8 cellular contexts compared by ENCODE assay signal in the genomic region with DNA sequence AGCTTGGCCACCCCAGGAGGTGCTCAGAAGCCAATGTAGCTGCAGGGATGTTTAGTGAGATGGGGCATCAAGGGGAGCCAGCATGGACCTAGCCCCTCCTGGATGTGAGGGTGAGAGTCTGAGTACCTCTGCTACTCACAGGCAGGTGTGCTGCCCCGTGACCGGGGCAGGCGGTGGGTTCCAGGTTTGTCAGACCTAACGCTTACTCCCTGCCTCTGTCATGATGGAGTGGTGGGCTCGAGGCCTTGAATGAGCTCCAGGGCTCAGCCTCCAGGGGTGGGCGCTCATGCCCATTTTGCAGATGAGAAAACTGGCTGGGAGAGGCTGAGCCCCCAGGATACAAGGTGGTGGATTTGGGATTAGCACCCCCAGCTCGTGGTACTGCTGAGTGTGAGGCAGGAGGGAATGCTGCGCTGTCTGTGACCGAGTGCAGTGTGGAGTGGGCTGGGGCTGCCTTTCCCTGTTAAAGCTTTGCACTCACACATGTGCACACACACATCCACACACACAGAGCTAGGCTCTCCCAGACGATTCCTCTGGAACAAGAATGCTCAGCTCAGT. TPM values are rescaled to one million over a fixed set of nuclear protein-coding genes. Genes with fewer than 3 reads are reported as not detected.
DNase-seq lines count a peak whose midpoint lies in the region; ATAC-seq and TF ChIP-seq lines count a peak whose summit lies in the region.

No MANE protein-coding gene starts in this region.

- H3K27me3 ChIP-seq in psoas muscle (ENCODE audit: insufficient read depth in 3 of 3, low read length in 2 of 3), result no peaks in the 10 kb centered on the region
- no peaks in the 10 kb centered on the region for H3K27me3 ChIP-seq in effector memory CD4-positive, alpha-beta T cell (replicated peaks; ENCODE audit: control insufficient read depth, insufficient read depth, low read length, poor library complexity, severe bottlenecking)

- H3K27ac Mint-ChIP-seq in Calu3 (ENCODE audit: unreplicated experiment), result no peak overlapping the region
- no peak overlapping the region for H3K27ac Mint-ChIP-seq in stimulated activated naive B cell treated with anti-CD40 and anti-IgM and Interleukin-4, amounts not matched to agents 10 μg/mL and 1 μg/mL and 100 μg/mL, for 72 hours

- no peaks in the 10 kb centered on the region for H3K9me3 Mint-ChIP-seq in Calu3 (ENCODE audit: low read depth, unreplicated experiment)
- no peaks in the 10 kb centered on the region for H3K9me3 Mint-ChIP-seq in stimulated activated naive B cell treated with anti-CD40 and anti-IgM and Interleukin-4, amounts not matched to agents 10 μg/mL and 1 μg/mL and 100 μg/mL, for 72 hours

- no peaks in the 10 kb centered on the region for H3K9me3 ChIP-seq in psoas muscle
- no peaks in the 10 kb centered on the region for H3K9me3 ChIP-seq in effector memory CD4-positive, alpha-beta T cell (ENCODE audit: control insufficient read depth, low read length)

- DNase-seq in Calu3 (no peak), left cardiac atrium (peak; percentile 21), psoas muscle (peak; percentile 17 to 46)
- DNase-seq in stimulated activated naive B cell treated with anti-CD40 and anti-IgM and Interleukin-4, amounts not matched to agents 10 μg/mL and 1 μg/mL and 100 μg/mL, for 72 hours, result no peak
- DNase-seq in effector memory CD4-positive, alpha-beta T cell, result no peak

- H3K4me3 Mint-ChIP-seq in Calu3 (ENCODE audit: low read depth, unreplicated experiment), result peak overlapping the region; percentile 69
- H3K4me3 Mint-ChIP-seq in stimulated activated naive B cell treated with anti-CD40 and anti-IgM and Interleukin-4, amounts not matched to agents 10 μg/mL and 1 μg/mL and 100 μg/mL, for 72 hours, result no peak overlapping the region

- CTCF ChIA-PET in Calu3 (lab: Charles Lee), result interaction anchor here (0.5 to 1.1 kb wide), 6 partner anchors 28 to 268 kb away, joined by 3 to 6 read pairs (median 3); a partner anchor contains a TSS

- peak overlapping the region; percentile 77 for H3K4me3 ChIP-seq in WI38 (ENCODE audit: low read depth, low read length)
- peak overlapping the region; percentile 92 for H3K4me3 ChIP-seq in psoas muscle
- no peak overlapping the region for H3K4me3 ChIP-seq in effector memory CD4-positive, alpha-beta T cell (ENCODE audit: insufficient read depth, low read depth, low read length, poor library complexity, severe bottlenecking)

- H3K4me1 ChIP-seq in psoas muscle, result peaks cover 54% of the 10 kb centered on the region
- peaks cover 8% of the 10 kb centered on the region for H3K4me1 ChIP-seq in effector memory CD4-positive, alpha-beta T cell (ENCODE audit: control insufficient read depth, insufficient read depth, low read length, poor library complexity, severe bottlenecking)

- TF ChIP-seq CTCF in Calu3 (IDR thresholded peaks at IDR 0.05; ENCODE audit: unreplicated experiment) (no peak), WI38 (IDR thresholded peaks at IDR 0.05; ENCODE audit: low read depth, low read length) (no peak), psoas muscle (IDR thresholded peaks at IDR 0.05) (no peak)

- intact Hi-C loops in Calu3 (cut with micrococcal nuclease; ENCODE audit: unreplicated experiment) (loop anchor here (10.0 kb wide), 1 partner anchor 107 kb away; no protein-coding TSS in a partner anchor), left cardiac atrium (cut with DNase I) (loop anchor here in 1 of 2 donors (5.0 to 10.0 kb wide), 3 partner anchors 105 to 155 kb away; no protein-coding TSS in a partner anchor), psoas muscle (cut with DNase I) (loop anchor here (2.0 to 5.0 kb wide), 5 partner anchors 49 to 157 kb away; no protein-coding TSS in a partner anchor)

- 20 to 30% (median 23%) methylated on average over 10 of the region's 10 CpGs for WGBS in psoas muscle, 3 donors

- peaks cover 19% of the 10 kb centered on the region for H3K4me1 Mint-ChIP-seq in Calu3 (ENCODE audit: low read depth, unreplicated experiment)
- peaks cover 10 to 37% of the 10 kb centered on the region in 2 donors for H3K4me1 Mint-ChIP-seq in stimulated activated naive B cell treated with anti-CD40 and anti-IgM and Interleukin-4, amounts not matched to agents 10 μg/mL and 1 μg/mL and 100 μg/mL, for 72 hours

- H3K36me3 ChIP-seq in psoas muscle (ENCODE audit: insufficient read depth in 1 of 2, low read depth in 1 of 2), result no peaks in the 10 kb centered on the region
- H3K36me3 ChIP-seq in effector memory CD4-positive, alpha-beta T cell (ENCODE audit: control insufficient read depth, insufficient read depth, low read length), result no peaks in the 10 kb centered on the region

- BruUV-seq in Calu3 (replicated peaks; lab: Mats Ljungman, UMichigan), result TSS peak; percentile 30

- ATAC-seq in left cardiac atrium (no peak), psoas muscle (no peak), GM21717 (IDR thresholded peaks at IDR 0.05; ENCODE audit: unreplicated experiment) (no peak), HG02642 (IDR thresholded peaks at IDR 0.05; ENCODE audit: poor library complexity, unreplicated experiment) (no peak)
- ATAC-seq in stimulated activated naive B cell treated with anti-CD40 and anti-IgM and Interleukin-4, amounts not matched to agents 10 μg/mL and 1 μg/mL and 100 μg/mL, for 72 hours (replicated peaks), result no peak

- no peaks in the 10 kb centered on the region for H3K27me3 Mint-ChIP-seq in Calu3 (ENCODE audit: unreplicated experiment)
- H3K27me3 Mint-ChIP-seq in stimulated activated naive B cell treated with anti-CD40 and anti-IgM and Interleukin-4, amounts not matched to agents 10 μg/mL and 1 μg/mL and 100 μg/mL, for 72 hours, result peaks cover 13 to 30% of the 10 kb centered on the region in 2 donors

- H3K36me3 Mint-ChIP-seq in Calu3 (ENCODE audit: insufficient read depth, unreplicated experiment), result peaks cover 15% of the 10 kb centered on the region
- no peaks in the 10 kb centered on the region for H3K36me3 Mint-ChIP-seq in stimulated activated naive B cell treated with anti-CD40 and anti-IgM and Interleukin-4, amounts not matched to agents 10 μg/mL and 1 μg/mL and 100 μg/mL, for 72 hours

- peak overlapping the region; percentile 97 for H3K27ac ChIP-seq in psoas muscle
- H3K27ac ChIP-seq in effector memory CD4-positive, alpha-beta T cell (ENCODE audit: insufficient read depth, low read length, poor library complexity, severe bottlenecking), result no peak overlapping the region

RNA-seq across cellular contexts. Expression of a gene that starts 1.5 kb away (rescaled TPM):
- 15.0 and 20.4 TPM in 2 replicates for total RNA-seq in Calu3 (2022)
- total RNA-seq in left cardiac atrium, result 10 to 100 TPM; 41.6 to 67.7 TPM
- 100 to 1,000 TPM in 3 of 4 donors, 10 to 100 TPM in 1; 84.3 to 192 (median 147) TPM for total RNA-seq in psoas muscle
- polyA plus RNA-seq in psoas muscle, result 100 to 1,000 TPM in 1 of 3 donors, 10 to 100 TPM in 2; 37.7 to 156 (median 76.4) TPM

Comparison
In these comparisons a context has a peak if more than half of its experiments do, and no peak if none do; other contexts are left out.
1. DNase-seq: peak in left cardiac atrium (single experiment) and psoas muscle (2 of 2); none in Calu3 (single experiment), stimulated activated naive B cell treated with anti-CD40 and anti-IgM and Interleukin-4, amounts not matched to agents 10 μg/mL and 1 μg/mL and 100 μg/mL, for 72 hours (single experiment) and effector memory CD4-positive, alpha-beta T cell (0 of 3).